Comparison of ENCODE assay signal across 8 cellular contexts in genomic region chr2:102005989-102006885, GRCh38. TPM values are rescaled to one million over a fixed set of nuclear protein-coding genes. Genes with fewer than 3 reads are reported as not detected.
DNase-seq lines count a peak whose midpoint lies in the region; ATAC-seq, FAIRE-seq and TF ChIP-seq lines count a peak whose summit lies in the region.

No MANE protein-coding gene starts in this region.

- FAIRE-seq in GM12878 (lab: Jason Lieb, UNC) (no peak), islet of Langerhans (lab: Jason Lieb, UNC) (peak; percentile 21)

- H4K20me1 ChIP-seq in GM12878 (ENCODE audit: control insufficient read depth, insufficient read depth): no peaks in the 10 kb centered on the region

- no peaks in the 10 kb centered on the region for H3K9me3 Mint-ChIP-seq in stimulated activated memory B cell treated with anti-CD40 and anti-IgM and Interleukin-4, amounts not matched to agents 10 μg/mL and 1 μg/mL and 100 μg/mL, for 72 hours

- H3K4me1 ChIP-seq in GM12878 (ENCODE audit: control insufficient read depth, insufficient read depth, low read length): peaks cover 3% of the 10 kb centered on the region; the same call in 1 of the 2 replicates

- peak; percentile 63 to 73 (median 69) for TF ChIP-seq CTCF in GM12878 (IDR thresholded peaks at IDR 0.05 in 2 of 3, conservative IDR thresholded peaks at IDR 0.05 in 1 of 3; ENCODE audit: control insufficient read depth in 2 of 3, extremely low read depth in 1 of 3, insufficient read depth in 1 of 3, low read depth in 3 of 3, low read length in 3 of 3)
- TF ChIP-seq CTCF in lower leg skin (IDR thresholded peaks at IDR 0.05): no peak

- H3K79me2 ChIP-seq in GM12878 (ENCODE audit: control insufficient read depth, insufficient read depth, low read length): no peaks in the 10 kb centered on the region

- no peak overlapping the region for H2AFZ ChIP-seq in GM12878 (ENCODE audit: control insufficient read depth, low read depth, low read length)

- no peak overlapping the region for H3K27ac Mint-ChIP-seq in stimulated activated memory B cell treated with anti-CD40 and anti-IgM and Interleukin-4, amounts not matched to agents 10 μg/mL and 1 μg/mL and 100 μg/mL, for 72 hours

- H3K9me3 ChIP-seq in GM12878 (replicated peaks; ENCODE audit: control insufficient read depth, insufficient read depth, low read length): no peaks in the 10 kb centered on the region

- peaks cover 8% of the 10 kb centered on the region for H3K27me3 Mint-ChIP-seq in stimulated activated memory B cell treated with anti-CD40 and anti-IgM and Interleukin-4, amounts not matched to agents 10 μg/mL and 1 μg/mL and 100 μg/mL, for 72 hours

- no peak overlapping the region for H3K4me3 ChIP-seq in GM12878
- H3K4me3 ChIP-seq in lower leg skin (ENCODE audit: low read depth, poor library complexity, severe bottlenecking): no peak overlapping the region

- no peaks in the 10 kb centered on the region for H3K36me3 ChIP-seq in GM12878 (ENCODE audit: control insufficient read depth in 2 of 2, insufficient read depth in 2 of 2, low read length in 1 of 2)

- H3K4me3 Mint-ChIP-seq in stimulated activated memory B cell treated with anti-CD40 and anti-IgM and Interleukin-4, amounts not matched to agents 10 μg/mL and 1 μg/mL and 100 μg/mL, for 72 hours: no peak overlapping the region

- TF ChIP-seq POLR2A in GM12878 (IDR thresholded peaks at IDR 0.05; ENCODE audit: low read depth, low read length): no peak
- no peak for TF ChIP-seq POLR2A in lower leg skin (IDR thresholded peaks at IDR 0.05)

- peak; percentile 48 for DNase-seq in D341Med (ENCODE audit: low spot score)
- peak; percentile 1 for DNase-seq in NCI-H82 treated with DMSO at 0.1 percent for 48 hours (lab: John Stamatoyannopoulos, UW; ENCODE audit: unreplicated experiment)
- no peak for DNase-seq in GM12878 (ENCODE audit: low read depth, low spot score)
- DNase-seq in NCI-H1436 treated with DMSO at 0.1 percent for 48 hours (lab: John Stamatoyannopoulos, UW): no peak
- no peak for DNase-seq in lower leg skin (ENCODE audit: low spot score in 2 of 2)

- peaks cover 8% of the 10 kb centered on the region for H3K4me1 Mint-ChIP-seq in stimulated activated memory B cell treated with anti-CD40 and anti-IgM and Interleukin-4, amounts not matched to agents 10 μg/mL and 1 μg/mL and 100 μg/mL, for 72 hours

- TF ChIP-seq RAD21 in GM12878 (IDR thresholded peaks at IDR 0.05; ENCODE audit: insufficient read depth, low read depth, low read length): peak; percentile 51

- WGBS in GM12878 (ENCODE audit: insufficient coverage, insufficient replicate concordance, low lambda C conversion rate, missing lambda C conversion rate): 40% methylated on average over 15 of the region's 15 CpGs
- 57 to 60% methylated on average over 11 to 15 of the region's 15 CpGs for WGBS in lower leg skin, 2 donors

- CTCF ChIA-PET in GM12878 (lab: Yijun Ruan, JAX): interaction anchor here (0.5 to 14.8 kb wide), 73 partner anchors 9 to 590 kb away, joined by 3 to 168 read pairs (median 4); no protein-coding TSS in a partner anchor

- H3K27ac ChIP-seq in GM12878 (ENCODE audit: control insufficient read depth, insufficient read depth): no peak overlapping the region

- RAD21 ChIA-PET in GM12878 (lab: Charles Lee; ENCODE audit: unreplicated experiment): interaction anchor here (0.5 to 5.4 kb wide), 34 partner anchors 9 to 664 kb away, joined by 3 to 124 read pairs (median 4); no protein-coding TSS in a partner anchor

- TF ChIP-seq EP300 in GM12878 (IDR thresholded peaks at IDR 0.05; ENCODE audit: borderline replicate concordance in 1 of 2, control insufficient read depth in 1 of 2, low read depth in 2 of 2, low read length in 2 of 2): no peak

- H3K9ac ChIP-seq in GM12878 (ENCODE audit: control insufficient read depth, insufficient read depth, low read length): no peak overlapping the region

- no peaks in the 10 kb centered on the region for H3K36me3 Mint-ChIP-seq in stimulated activated memory B cell treated with anti-CD40 and anti-IgM and Interleukin-4, amounts not matched to agents 10 μg/mL and 1 μg/mL and 100 μg/mL, for 72 hours

- POLR2A ChIA-PET in GM12878 (lab: Charles Lee): interaction anchor here (0.6 to 1.3 kb wide), 6 partner anchors 14 to 735 kb away, joined by 3 to 7 read pairs (median 4); no protein-coding TSS in a partner anchor

- ATAC-seq in GM21529 (IDR thresholded peaks at IDR 0.05; ENCODE audit: unreplicated experiment) (peak; percentile 67), GM12878 (peak; percentile 82)
- ATAC-seq in stimulated activated memory B cell treated with anti-CD40 and anti-IgM and Interleukin-4, amounts not matched to agents 10 μg/mL and 1 μg/mL and 100 μg/mL, for 72 hours: peak; percentile 62

- BruUV-seq in GM12878 (replicated peaks; lab: Mats Ljungman, UMichigan): no TSS peak

- no peaks in the 10 kb centered on the region; a peak in 1 of 4 replicates for H3K27me3 ChIP-seq in GM12878 (replicated peaks in 1 of 2; ENCODE audit: control insufficient read depth in 2 of 2, insufficient read depth in 2 of 2, low read length in 1 of 2)

- in situ Hi-C loops in GM12878 (cut with MboI): no loop called here

- SMC1A ChIA-PET in GM12878 (lab: Charles Lee; ENCODE audit: uncharacterized antibody, unreplicated experiment): interaction anchor here (0.8 to 5.8 kb wide), 38 partner anchors 7 to 587 kb away, joined by 3 to 119 read pairs (median 4); no protein-coding TSS in a partner anchor

- intact Hi-C loops in GM12878 (cut with micrococcal nuclease; ENCODE audit: unreplicated experiment): loop anchor here (1.0 to 5.0 kb wide), 3 partner anchors 121 to 441 kb away; no protein-coding TSS in a partner anchor
- intact Hi-C loops in lower leg skin (cut with DNase I; ENCODE audit: low total_unique reads): no loop called here

- no peak overlapping the region for H3K4me2 ChIP-seq in GM12878 (ENCODE audit: control insufficient read depth, insufficient read depth)

TF ChIP-seq in GM12878, 131 proteins besides CTCF, POLR2A, EP300 and RAD21 (continues in another document):
- TF ChIP-seq SMC3 (IDR thresholded peaks at IDR 0.05; ENCODE audit: borderline replicate concordance, low read length) (peak; percentile 30; the same call in 1 of the 2 replicates), BCL11A (IDR thresholded peaks at IDR 0.05; ENCODE audit: low read depth, low read length) (no peak), SMAD5 (IDR thresholded peaks at IDR 0.05; ENCODE audit: low read depth) (no peak), NBN (IDR thresholded peaks at IDR 0.05) (no peak), CBFB (IDR thresholded peaks at IDR 0.05; ENCODE audit: low read depth) (no peak), EGR1 (IDR thresholded peaks at IDR 0.05; ENCODE audit: borderline replicate concordance in 1 of 2, low read depth in 2 of 2, low read length in 2 of 2) (no peak), TCF7 (IDR thresholded peaks at IDR 0.05; ENCODE audit: borderline replicate concordance) (no peak), EZH2 (IDR thresholded peaks at IDR 0.05; ENCODE audit: borderline replicate concordance, control insufficient read depth, low read depth, low read length) (no peak), SPI1 (IDR thresholded peaks at IDR 0.05; ENCODE audit: borderline replicate concordance, insufficient read depth, low read depth, low read length) (no peak), RUNX3 (IDR thresholded peaks at IDR 0.05; ENCODE audit: low read length) (no peak), HCFC1 (IDR thresholded peaks at IDR 0.05; ENCODE audit: low read length) (no peak), IRF5 (IDR thresholded peaks at IDR 0.05; ENCODE audit: borderline replicate concordance) (no peak)

RNA-seq across cellular contexts. Expression of gene IL1R2, which starts 14.5 kb away (rescaled TPM):
- total RNA-seq in GM12878 (2013; cell fraction: nucleolus; rRNA removed): 2.3 and 4.4 TPM in 2 replicates
- total RNA-seq in GM12878 (2014; rRNA removed) (0.33 and 1.4 TPM in 2 replicates), GM12878 (2014; rRNA removed; fragmentation: Illumina TruSeq; extraction: Trizol) (0.41 and 0.54 TPM in 2 replicates), GM12878 (2021) (0.35 and 0.64 TPM in 2 replicates), lower leg skin (100 to 1,000 TPM in 1 of 4 donors, 10 to 100 TPM in 3; 58.4 to 106 (median 68.7) TPM)
- 3.1 TPM for polyA plus RNA-seq in GM12878 (2011; ENCODE audit: low read depth)
- polyA plus RNA-seq in GM12878 (2011; rRNA removed) (6.4 and 7.1 TPM in 2 replicates), GM12878 (2014; fragmentation: Illumina TruSeq; extraction: Trizol) (0.53 and 0.71 TPM in 2 replicates), GM12878 (2014; fragmentation: Nextera tagmentation; extraction: Ambion mirVana) (under 1 TPM; 0.44 to 0.60 TPM), GM12878 (2014; rRNA removed) (0.36 and 0.55 TPM in 2 replicates), GM12878 (2016; fragmentation: Nextera tagmentation; extraction: Ambion mirVana) (1 to 10 TPM; 2.2 to 2.6 TPM)
- 6.0 and 7.2 TPM in 2 replicates for polyA plus RNA-seq in GM12878 (2011; cell fraction: cytosol; rRNA removed)
- polyA plus RNA-seq in GM12878 (2011; cell fraction: nucleus; rRNA removed): 4.4 and 4.8 TPM in 2 replicates
- polyA plus RNA-seq in GM12878 (2012): 2.5 and 5.5 TPM in 2 replicates
- 3.3 and 4.2 TPM in 2 replicates for polyA minus RNA-seq in GM12878 (2011; rRNA and poly(A)+ RNA removed)
- polyA minus RNA-seq in GM12878 (2011; cell fraction: cytosol; rRNA and poly(A)+ RNA removed): 2.0 TPM in 1 of 2 replicates, not detected in the other
- polyA minus RNA-seq in GM12878 (2011; cell fraction: nucleus; rRNA and poly(A)+ RNA removed): 1.1 and 1.5 TPM in 2 replicates

Comparison
In these comparisons a context has a peak if more than half of its experiments do, and no peak if none do; other contexts are left out.
1. DNase-seq: peak in D341Med (single experiment) and NCI-H82 treated with DMSO at 0.1 percent for 48 hours (single experiment); none in GM12878 (single experiment), NCI-H1436 treated with DMSO at 0.1 percent for 48 hours (single experiment) and lower leg skin (0 of 2).
2. CTCF ChIP-seq: peak in GM12878 (3 of 3); none in lower leg skin (0 of 3).
3. RNA of gene IL1R2, which starts 14.5 kb away (total RNA-seq): 58.4 to 106 TPM in lower leg skin; 0.33 to 4.4 TPM in GM12878; every median in the first group is over 10 times any median in the second.
4. Peak in every context shown above with its lines, with median percentiles within 50 percentile points of each other: ATAC-seq.